Comparison of ENCODE assay signal across 22 cellular contexts in the genomic region with DNA sequence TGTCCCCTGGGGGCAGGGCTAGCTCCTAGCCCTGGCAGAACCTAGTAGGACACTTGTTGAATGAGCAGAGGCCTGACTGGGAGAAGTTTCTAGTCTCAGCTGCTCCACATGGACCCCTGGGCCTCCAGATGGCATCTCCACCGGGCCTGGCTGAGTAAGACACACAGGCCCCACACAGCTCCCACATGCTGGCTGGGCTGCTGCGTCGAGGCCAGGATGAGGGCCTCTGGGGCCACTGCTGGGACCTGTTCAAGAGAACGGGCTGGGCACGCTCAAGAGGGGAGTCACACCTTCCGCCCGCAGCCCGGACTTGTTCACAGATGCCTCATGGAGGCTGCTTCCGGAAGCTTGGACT. TPM values are rescaled to one million over a fixed set of nuclear protein-coding genes. Genes with fewer than 3 reads are reported as not detected.
DNase-seq lines count a peak whose midpoint lies in the region; TF ChIP-seq lines count a peak whose summit lies in the region.
"Had no signal": no experiment of that assay in that cellular context is flagged by ENCODE, and none has a peak within 500 bp of the region (broad histone marks: within the 10 kb centered on the region; RNA-seq: fewer than 3 reads in every experiment).

No MANE protein-coding gene starts in this region.

- H4K8ac ChIP-seq in neuronal stem cell (ENCODE audit: low read depth, low read length), result no peak overlapping the region

- H3K9ac ChIP-seq in BLaER1 (peak overlapping the region; percentile 0; the same call in 1 of the 2 replicates), GM23248 (peak overlapping the region; percentile 52; the same call in 1 of the 2 replicates), neuronal stem cell (ENCODE audit: low read depth, low read length, poor library complexity) (no peak overlapping the region)
- H3K9ac ChIP-seq: parathyroid adenoma had no signal

- in situ Hi-C loops in GM23248 (cut with MboI), result no loop called here

- H3K4me3 ChIP-seq in BLaER1, result no peak overlapping the region
- no peak overlapping the region for H3K4me3 ChIP-seq in GM23248
- no peak overlapping the region for H3K4me3 ChIP-seq in esophagus (ENCODE audit: low read depth in 1 of 2, low read length in 2 of 2)
- no peak overlapping the region for H3K4me3 ChIP-seq in neuronal stem cell (ENCODE audit: low read length in 2 of 2)
- no peak overlapping the region for H3K4me3 ChIP-seq in SJCRH30
- no peak overlapping the region for H3K4me3 ChIP-seq in OCI-LY7 (ENCODE audit: low read depth, low read length, poor library complexity, severe bottlenecking)
- H3K4me3 ChIP-seq: ascending aorta, lower lobe of right lung, SJSA1, spleen, transverse colon had no signal

- DNase-seq in GM23248 (no peak), neuronal stem cell (ENCODE audit: low spot score) (no peak), SKM-1 (lab: John Stamatoyannopoulos, UW; ENCODE audit: unreplicated experiment) (no peak), SJCRH30 (no peak), OCI-LY7 (ENCODE audit: low spot score) (no peak)
- DNase-seq: activated naive CD8-positive, alpha-beta T cell treated with anti-CD3 and anti-CD28 coated beads for 36 hours; CD8-positive, alpha-beta memory T cell; endodermal cell; lower lobe of right lung; NCI-H1092 treated with DMSO at 0.1 percent for 48 hours; NCI-H187; spleen had no signal

- no peak overlapping the region for H3K4ac ChIP-seq in neuronal stem cell (ENCODE audit: low read length)

- H3K27me3 ChIP-seq in BLaER1 (no peaks in the 10 kb centered on the region), GM23248 (replicated peaks; ENCODE audit: insufficient read depth) (no peaks in the 10 kb centered on the region), esophagus (ENCODE audit: control insufficient read depth in 1 of 2, insufficient read depth in 2 of 2, low read length in 2 of 2) (no peaks in the 10 kb centered on the region), neuronal stem cell (ENCODE audit: control insufficient read depth in 3 of 3, insufficient read depth in 3 of 3, low read depth in 1 of 3, low read length in 3 of 3) (no peaks in the 10 kb centered on the region), SJCRH30 (no peaks in the 10 kb centered on the region)
- H3K27me3 ChIP-seq: ascending aorta, SJSA1, spleen, transverse colon had no signal

- H2AK5ac ChIP-seq in neuronal stem cell (ENCODE audit: low read depth, low read length), result peak overlapping the region; percentile 5

- peak overlapping the region; percentile 46; the same call in 1 of the 2 replicates for H3K27ac ChIP-seq in BLaER1
- no peak overlapping the region for H3K27ac ChIP-seq in GM23248
- H3K27ac ChIP-seq in esophagus (ENCODE audit: low read depth in 2 of 2, low read length in 1 of 2), result peak overlapping the region; percentile 47 to 82
- H3K27ac ChIP-seq in neuronal stem cell (replicated peaks; ENCODE audit: low read length), result no peak overlapping the region
- no peak overlapping the region for H3K27ac ChIP-seq in SJCRH30
- no peak overlapping the region for H3K27ac ChIP-seq in OCI-LY7 (ENCODE audit: low read depth, low read length, poor library complexity, severe bottlenecking)
- H3K27ac ChIP-seq: lower lobe of right lung, parathyroid adenoma, spleen, transverse colon had no signal

- no peak overlapping the region for H4K91ac ChIP-seq in neuronal stem cell (ENCODE audit: low read depth, low read length, poor library complexity)

- POLR2A ChIA-PET in OCI-LY7 (lab: Charles Lee), result no interaction called here

- peaks cover 3% of the 10 kb centered on the region for H3K79me1 ChIP-seq in neuronal stem cell (ENCODE audit: low read depth, low read length)

- H3K36me3 ChIP-seq in BLaER1 (peaks cover 25% of the 10 kb centered on the region), GM23248 (ENCODE audit: low read depth) (no peaks in the 10 kb centered on the region), esophagus (ENCODE audit: control insufficient read depth in 2 of 2, insufficient read depth in 2 of 2, low read length in 1 of 2) (peaks cover 0 to 17% of the 10 kb centered on the region in 2 donors), neuronal stem cell (replicated peaks in 1 of 2; ENCODE audit: control insufficient read depth in 2 of 2, insufficient read depth in 2 of 2, low read length in 2 of 2) (peaks cover 0 to 3% of the 10 kb centered on the region in 2 donors), SJCRH30 (no peaks in the 10 kb centered on the region), OCI-LY7 (ENCODE audit: insufficient read depth, low read length) (no peaks in the 10 kb centered on the region)
- H3K36me3 ChIP-seq: ascending aorta, transverse colon had no signal

- BruUV-seq in OCI-LY7 (replicated peaks; lab: Mats Ljungman, UMichigan), result no TSS peak

- peak overlapping the region; percentile 85; the same call in 1 of the 2 replicates for H3K4me2 ChIP-seq in BLaER1
- no peak overlapping the region for H3K4me2 ChIP-seq in GM23248 (ENCODE audit: unreplicated experiment)
- no peak overlapping the region for H3K4me2 ChIP-seq in neuronal stem cell (ENCODE audit: insufficient read depth, low read length, poor library complexity, severe bottlenecking)
- no peak overlapping the region for H3K4me2 ChIP-seq in OCI-LY7 (ENCODE audit: low read length)

- H3K14ac ChIP-seq in neuronal stem cell (ENCODE audit: low read length), result peak overlapping the region; percentile 38

- H3K18ac ChIP-seq in neuronal stem cell (ENCODE audit: low read length), result no peak overlapping the region

- CTCF ChIA-PET in OCI-LY7 (lab: Charles Lee; ENCODE audit: unreplicated experiment), result no interaction called here

- H2BK15ac ChIP-seq in neuronal stem cell (ENCODE audit: low read length), result no peak overlapping the region

- intact Hi-C loops in OCI-LY7 (cut with micrococcal nuclease; ENCODE audit: unreplicated experiment), result no loop called here

- peak overlapping the region; percentile 31 for H2BK120ac ChIP-seq in neuronal stem cell (ENCODE audit: low read depth, low read length)

- 86 to 92% methylated on average over 9 of the region's 9 CpGs for WGBS in GM23248 (ENCODE audit: low coverage in 1 of 2, low lambda C conversion rate in 2 of 2, missing lambda C conversion rate in 2 of 2), 2 experiments
- WGBS in esophagus, 2 donors, result 54 to 60% methylated on average over 9 of the region's 9 CpGs
- no CpG with 5 or more reads among the region's 9 CpGs for WGBS in neuronal stem cell (ENCODE audit: extremely low coverage in 2 of 2, insufficient read length in 2 of 2, insufficient replicate concordance in 1 of 2), 2 donors

- peaks cover 57% of the 10 kb centered on the region for H4K20me1 ChIP-seq in BLaER1
- no peaks in the 10 kb centered on the region for H4K20me1 ChIP-seq in GM23248 (ENCODE audit: insufficient read depth)
- no peaks in the 10 kb centered on the region for H4K20me1 ChIP-seq in OCI-LY7 (ENCODE audit: insufficient read depth, low read length)

- H2AFZ ChIP-seq in GM23248 (peak overlapping the region; percentile 28; the same call in 1 of the 2 replicates), neuronal stem cell (ENCODE audit: low read length) (no peak overlapping the region), OCI-LY7 (ENCODE audit: low read length) (no peak overlapping the region)
- H2AFZ ChIP-seq: parathyroid adenoma had no signal

- H3K9me3 ChIP-seq in BLaER1 (no peaks in the 10 kb centered on the region), GM23248 (ENCODE audit: low read depth) (no peaks in the 10 kb centered on the region), esophagus (ENCODE audit: control insufficient read depth in 2 of 2, insufficient read depth in 1 of 2, low read depth in 1 of 2, low read length in 1 of 2) (no peaks in the 10 kb centered on the region), neuronal stem cell (replicated peaks in 1 of 2; ENCODE audit: control insufficient read depth in 2 of 2, insufficient read depth in 1 of 2, low read depth in 1 of 2, low read length in 2 of 2) (peaks cover 0 to 2% of the 10 kb centered on the region in 2 donors), SJCRH30 (replicated peaks) (no peaks in the 10 kb centered on the region), OCI-LY7 (ENCODE audit: low read length) (no peaks in the 10 kb centered on the region)
- H3K9me3 ChIP-seq: ascending aorta, lower lobe of right lung, SJSA1, spleen, transverse colon had no signal

- no peaks in the 10 kb centered on the region for H3K9me2 ChIP-seq in GM23248 (ENCODE audit: insufficient read depth)
- H3K9me2 ChIP-seq in OCI-LY7 (ENCODE audit: insufficient read depth, low read length), result no peaks in the 10 kb centered on the region

- no peak for TF ChIP-seq CTCF in OCI-LY7 (conservative IDR thresholded peaks at IDR 0.05; ENCODE audit: low read length)

- peaks cover 75% of the 10 kb centered on the region for H3K4me1 ChIP-seq in BLaER1
- H3K4me1 ChIP-seq in GM23248 (ENCODE audit: insufficient read depth), result peaks cover 11% of the 10 kb centered on the region
- H3K4me1 ChIP-seq in esophagus (ENCODE audit: control insufficient read depth in 2 of 2, insufficient read depth in 2 of 2, low read length in 1 of 2), result peaks cover 8 to 30% of the 10 kb centered on the region in 2 donors
- H3K4me1 ChIP-seq in neuronal stem cell (ENCODE audit: control insufficient read depth in 2 of 2, insufficient read depth in 1 of 2, low read depth in 1 of 2, low read length in 2 of 2), result peaks cover 4 to 10% of the 10 kb centered on the region in 2 donors
- peaks cover 32% of the 10 kb centered on the region for H3K4me1 ChIP-seq in SJCRH30
- H3K4me1 ChIP-seq in OCI-LY7 (ENCODE audit: insufficient read depth, low read length, poor library complexity, severe bottlenecking), result no peaks in the 10 kb centered on the region
- H3K4me1 ChIP-seq: parathyroid adenoma, spleen had no signal

- H2BK5ac ChIP-seq in neuronal stem cell (ENCODE audit: low read length), result peak overlapping the region; percentile 48

- H3K23ac ChIP-seq in neuronal stem cell (ENCODE audit: low read depth, low read length, poor library complexity), result peak overlapping the region; percentile 55

- H3K79me2 ChIP-seq in GM23248 (ENCODE audit: insufficient read depth) (no peaks in the 10 kb centered on the region), OCI-LY7 (ENCODE audit: insufficient read depth, low read depth, low read length) (no peaks in the 10 kb centered on the region)
- H3K79me2 ChIP-seq: parathyroid adenoma had no signal

- H2BK12ac ChIP-seq in neuronal stem cell (ENCODE audit: low read length), result no peak overlapping the region

- no peaks in the 10 kb centered on the region for H3F3A ChIP-seq in GM23248 (ENCODE audit: insufficient read depth)

RNA-seq across cellular contexts. Expression of a gene that starts 4.2 kb away (rescaled TPM):
- not detected in 2 replicates for total RNA-seq in GM23248 (2014; rRNA removed; shearing (Covaris generic))
- polyA plus RNA-seq in GM23248 (2016; fragmentation: Nextera tagmentation; extraction: Ambion mirVana), result not detected in 2 replicates
- under 1 TPM; 0.53 to 0.55 TPM for polyA plus RNA-seq in esophagus
- polyA plus RNA-seq in neuronal stem cell (2013, experiment 1 of 2), result 0.59 TPM
- 0.61 TPM for polyA plus RNA-seq in neuronal stem cell (2013, experiment 2 of 2)
- total RNA-seq in SJCRH30 (2014; rRNA removed; shearing (Covaris generic)), result 0.12 and 0.63 TPM in 2 replicates
- not detected in 2 replicates for total RNA-seq in OCI-LY7 (2014; rRNA removed; shearing (Covaris generic))
- total RNA-seq in OCI-LY7 (2022), result not detected in 2 replicates
- total RNA-seq: activated CD4-positive, alpha-beta memory T cell treated with anti-CD3 and anti-CD28 coated beads, Interleukin-2, amount 10 ng/mL, durations not matched to agents 7 days and 5 days; activated naive CD8-positive, alpha-beta T cell treated with anti-CD3 and anti-CD28 coated beads for 36 hours; CD8-positive, alpha-beta memory T cell; transverse colon had no signal
- polyA plus RNA-seq: CD8-positive, alpha-beta memory T cell; IgD-negative memory B cell had no signal

RNA-seq across cellular contexts. Expression of a gene that starts 25.5 kb away (rescaled TPM):
- not detected in 2 replicates for total RNA-seq in GM23248 (2014; rRNA removed; shearing (Covaris generic))
- polyA plus RNA-seq in GM23248 (2016; fragmentation: Nextera tagmentation; extraction: Ambion mirVana) (0.24 TPM in 1 of 2 replicates, not detected in the other), esophagus (under 1 TPM; 0.11 to 0.29 TPM)
- polyA plus RNA-seq in neuronal stem cell (2013, experiment 1 of 2), result 0.14 TPM
- polyA plus RNA-seq in neuronal stem cell (2013, experiment 2 of 2), result 0.11 TPM
- 8.6 and 9.6 TPM in 2 replicates for total RNA-seq in SJCRH30 (2014; rRNA removed; shearing (Covaris generic))
- not detected in 2 replicates for total RNA-seq in OCI-LY7 (2014; rRNA removed; shearing (Covaris generic))
- total RNA-seq in OCI-LY7 (2022), result 1.3 and 1.5 TPM in 2 replicates
- total RNA-seq: activated CD4-positive, alpha-beta memory T cell treated with anti-CD3 and anti-CD28 coated beads, Interleukin-2, amount 10 ng/mL, durations not matched to agents 7 days and 5 days; activated naive CD8-positive, alpha-beta T cell treated with anti-CD3 and anti-CD28 coated beads for 36 hours; CD8-positive, alpha-beta memory T cell; glomerular endothelial cell; H1 had no signal
- polyA plus RNA-seq: CD8-positive, alpha-beta memory T cell had no signal

Comparison
In these comparisons a context has a peak if more than half of its experiments do, and no peak if none do; other contexts are left out.
1. H3K27ac ChIP-seq: peak in BLaER1 (single experiment) and esophagus (2 of 2); none in GM23248 (single experiment), neuronal stem cell (single experiment), SJCRH30 (single experiment) and OCI-LY7 (single experiment).